8 cellular contexts compared by ENCODE assay signal in the genomic region with DNA sequence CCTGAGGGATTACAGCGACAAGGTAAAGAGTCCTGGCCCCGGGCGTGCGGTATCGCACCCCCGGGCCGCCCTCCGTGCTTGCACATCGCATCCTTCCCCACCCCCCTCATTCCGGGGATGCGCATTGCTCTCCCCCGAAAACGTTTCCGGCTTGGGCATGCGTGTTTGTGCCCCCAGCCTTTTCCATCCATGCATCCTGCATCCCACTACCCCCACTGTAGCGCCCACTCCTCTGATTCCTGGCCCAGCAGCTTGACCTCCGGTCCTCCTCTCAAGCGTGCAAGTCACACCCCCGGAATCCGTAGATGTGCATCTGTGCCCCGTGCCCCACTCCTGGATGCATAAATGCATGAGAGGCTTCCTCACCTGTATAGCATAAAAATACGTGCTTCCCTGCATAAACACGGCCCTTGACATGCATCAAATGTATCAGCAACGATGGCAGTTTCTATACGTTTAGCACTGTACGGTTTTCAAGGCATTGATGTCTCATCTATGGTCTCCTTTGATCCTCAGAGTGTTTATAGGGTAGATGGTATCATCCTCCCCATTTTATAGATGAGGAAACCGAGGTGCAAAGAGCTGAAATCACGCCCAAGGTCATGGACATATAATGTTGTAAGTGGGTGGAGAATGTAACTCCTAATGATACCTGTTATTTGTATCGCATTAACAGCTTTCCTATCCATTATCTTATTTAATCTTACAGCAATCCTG. TPM values are rescaled to one million over a fixed set of nuclear protein-coding genes. Genes with fewer than 3 reads are reported as not detected.
A peak's percentile ranks its signal among the peaks of the same experiment; 100 is the strongest.
DNase-seq lines count a peak whose midpoint lies in the region; ATAC-seq and TF ChIP-seq lines count a peak whose summit lies in the region.

No MANE protein-coding gene starts in this region.

- H3K4me1 Mint-ChIP-seq in endothelial cell (ENCODE audit: unreplicated experiment) = peaks cover 11% of the 10 kb centered on the region

- peaks cover 17% of the 10 kb centered on the region for H3K27me3 Mint-ChIP-seq in endothelial cell (ENCODE audit: unreplicated experiment)

- no peaks in the 10 kb centered on the region for H3K9me3 ChIP-seq in SJCRH30 (replicated peaks)

- DNase-seq in GM10248 (ENCODE audit: extremely low spot score) (peak; percentile 38), H7 (no peak), SJCRH30 (peak in 1 of 2 experiments; percentile 29), endothelial cell (ENCODE audit: low spot score) (no peak), omental fat pad (ENCODE audit: low spot score) (no peak), foreskin melanocyte (no peak), SKM-1 treated with dmso at 0.1 percent for 144 hours (lab: John Stamatoyannopoulos, UW; ENCODE audit: unreplicated experiment) (no peak), NCI-H2081 treated with DMSO at 0.1 percent for 48 hours (lab: John Stamatoyannopoulos, UW) (no peak)

- CTCF ChIA-PET in GM10248 (lab: Yijun Ruan, JAX) = interaction anchor here (1.3 to 2.0 kb wide), 3 partner anchors 16 to 26 kb away, joined by 4 to 6 read pairs (median 5); no protein-coding TSS in a partner anchor

- H3K27ac Mint-ChIP-seq in endothelial cell (ENCODE audit: unreplicated experiment) = peak overlapping the region; percentile 94

- no peaks in the 10 kb centered on the region for H3K9me3 Mint-ChIP-seq in endothelial cell (ENCODE audit: unreplicated experiment)

- TF ChIP-seq CTCF in GM10248 (IDR thresholded peaks at IDR 0.05; ENCODE audit: control extremely low read depth, extremely low read depth, low read depth, missing control alignments) (no peak), endothelial cell (IDR thresholded peaks at IDR 0.05; ENCODE audit: unreplicated experiment) (no peak), omental fat pad (IDR thresholded peaks at IDR 0.05) (no peak)

- H3K27me3 ChIP-seq in H7 (ENCODE audit: control insufficient read depth, insufficient read depth, low read length) (no peaks in the 10 kb centered on the region), SJCRH30 (no peaks in the 10 kb centered on the region)

- no peaks in the 10 kb centered on the region for H3K4me1 ChIP-seq in SJCRH30

- peaks cover 6% of the 10 kb centered on the region for H3K36me3 Mint-ChIP-seq in endothelial cell (ENCODE audit: low read depth, unreplicated experiment)

- 0 out of 2 replicates have a peak, but pooled peaks cover 2% of the 10 kb centered on the region for H3K36me3 ChIP-seq in H7 (replicated peaks; ENCODE audit: control insufficient read depth, insufficient read depth, low read length)
- H3K36me3 ChIP-seq in SJCRH30 = no peaks in the 10 kb centered on the region

- H3K4me3 ChIP-seq in H7 (ENCODE audit: insufficient read depth, low read depth, low read length) (peak overlapping the region; percentile 86), SJCRH30 (peak overlapping the region; percentile 64)

- H3K27ac ChIP-seq in SJCRH30 = peak overlapping the region; percentile 91

- peak; percentile 3 for ATAC-seq in omental fat pad (ENCODE audit: low FRiP score)

- POLR2A ChIA-PET in GM10248 (lab: Yijun Ruan, JAX) = no interaction called here

- peak overlapping the region; percentile 100 for H3K4me3 Mint-ChIP-seq in endothelial cell (ENCODE audit: unreplicated experiment)

RNA-seq across cellular contexts. Expression of a gene that starts 0.5 kb away (rescaled TPM):
- total RNA-seq in H7 (2014; rRNA removed; shearing (Covaris generic)) = 10.7 and 15.2 TPM in 2 replicates
- 12.1 and 14.9 TPM in 2 replicates for total RNA-seq in SJCRH30 (2014; rRNA removed; shearing (Covaris generic))
- total RNA-seq in endothelial cell (ENCODE audit: unreplicated experiment) (14.0 TPM), omental fat pad (10 to 100 TPM; 12.5 to 17.8 (median 15.8) TPM)
